1 cellular context compared by ENCODE assay signal in the genomic region with DNA sequence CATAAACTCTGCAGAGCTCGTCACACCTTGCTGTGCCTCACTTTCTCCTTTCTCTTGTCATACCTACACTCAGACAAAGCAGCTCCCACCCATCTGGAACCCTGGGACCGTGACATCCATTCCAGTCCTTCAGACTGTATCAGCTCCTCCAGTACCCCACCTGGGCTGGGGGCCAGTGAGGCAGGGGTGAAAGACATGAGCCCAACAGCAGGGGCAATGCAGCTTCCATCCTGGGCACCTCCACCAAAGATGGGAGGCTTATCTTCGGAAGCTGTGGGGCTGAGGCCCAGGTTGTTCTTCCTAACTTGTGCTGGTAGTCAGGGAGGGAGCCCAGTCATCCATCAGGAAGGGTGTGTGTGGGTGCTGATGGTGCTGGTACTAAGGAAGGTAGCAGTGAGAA.
TF ChIP-seq lines count a peak whose summit lies in the region.

No MANE protein-coding gene starts in this region.

TF ChIP-seq in H1, 55 proteins besides CTCF, POLR2A, EP300 and RAD21:
- no peak for TF ChIP-seq ATF2 (IDR thresholded peaks at IDR 0.05; ENCODE audit: low read length)
- no peak for TF ChIP-seq TBP (IDR thresholded peaks at IDR 0.05; ENCODE audit: low read depth, low read length)
- TF ChIP-seq, protein P1, sequence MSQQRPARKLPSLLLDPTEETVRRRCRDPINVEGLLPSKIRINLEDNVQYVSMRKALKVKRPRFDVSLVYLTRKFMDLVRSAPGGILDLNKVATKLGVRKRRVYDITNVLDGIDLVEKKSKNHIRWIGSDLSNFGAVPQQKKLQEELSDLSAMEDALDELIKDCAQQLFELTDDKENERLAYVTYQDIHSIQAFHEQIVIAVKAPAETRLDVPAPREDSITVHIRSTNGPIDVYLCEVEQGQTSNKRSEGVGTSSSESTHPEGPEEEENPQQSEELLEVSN (IDR thresholded peaks at IDR 0.05) = no peak
- TF ChIP-seq CTBP2 (IDR thresholded peaks at IDR 0.05; ENCODE audit: borderline replicate concordance, insufficient read depth, insufficient read length, low read length) = no peak
- no peak for TF ChIP-seq JUND (IDR thresholded peaks at IDR 0.05; ENCODE audit: low read length)
- TF ChIP-seq RXRA (IDR thresholded peaks at IDR 0.05; ENCODE audit: insufficient read depth, low read depth, low read length) = no peak
TF ChIP-seq in H1: peak in this region for 0.
